ENCODE assay signal across 19 cellular contexts in genomic region chrX:55521687-55522086, GRCh38.
"Had no signal": no experiment of that assay in that cellular context is flagged by ENCODE, and none has a peak within 500 bp of the region (broad histone marks: within the 10 kb centered on the region; RNA-seq: fewer than 3 reads in every experiment).

No MANE protein-coding gene starts in this region.

- H3K9me3 ChIP-seq: pancreas, testis, tibial nerve, upper lobe of left lung had no signal

- H3K36me3 Mint-ChIP-seq: naive thymus-derived CD8-positive, alpha-beta T cell; stimulated activated effector memory CD8-positive, alpha-beta T cell treated with anti-CD3 and anti-CD28 coated beads, Interleukin-12 subunit alpha, Interleukin-12 subunit beta, amount 100 ng/mL, for 72 hours had no signal

- H3K9me3 Mint-ChIP-seq: naive thymus-derived CD8-positive, alpha-beta T cell; stimulated activated effector memory CD8-positive, alpha-beta T cell treated with anti-CD3 and anti-CD28 coated beads, Interleukin-12 subunit alpha, Interleukin-12 subunit beta, amount 100 ng/mL, for 72 hours had no signal

- ATAC-seq: left lobe of liver; naive thymus-derived CD8-positive, alpha-beta T cell; pancreas; sciatic nerve; stimulated activated effector memory CD8-positive, alpha-beta T cell treated with anti-CD3 and anti-CD28 coated beads, Interleukin-12 subunit alpha, Interleukin-12 subunit beta, amount 100 ng/mL, for 72 hours had no signal

- H3K4me3 ChIP-seq: pancreas, smooth muscle cell, testis, tibial nerve, upper lobe of left lung had no signal

- H3K27me3 ChIP-seq: testis, upper lobe of left lung had no signal

- DNase-seq: dorsolateral prefrontal cortex; effector CD4-positive, alpha-beta T cell; mammary epithelial cell; mesendoderm; naive thymus-derived CD8-positive, alpha-beta T cell; nephron progenitor cell; occipital lobe; pancreas; retina; stimulated activated CD4-positive, alpha-beta T cell treated with anti-CD3 and anti-CD28 coated beads, Interleukin-2, amount 100 ng/mL, for 24 hours; stimulated activated CD4-positive, alpha-beta T cell treated with anti-CD3 and anti-CD28 coated beads, Interleukin-4, amount 100 ng/mL, for 24 hours; stimulated activated naive CD4-positive, alpha-beta T cell treated with Interleukin-2 at 50 U/mL for 16 hours; testis had no signal

- H3K4me1 ChIP-seq: pancreas, testis, tibial nerve, upper lobe of left lung had no signal

- H3K27ac Mint-ChIP-seq: naive thymus-derived CD8-positive, alpha-beta T cell; nephron progenitor cell; stimulated activated effector memory CD8-positive, alpha-beta T cell treated with anti-CD3 and anti-CD28 coated beads, Interleukin-12 subunit alpha, Interleukin-12 subunit beta, amount 100 ng/mL, for 72 hours had no signal

- H3K36me3 ChIP-seq: pancreas, tibial nerve, upper lobe of left lung had no signal

- H3K4me1 Mint-ChIP-seq: nephron progenitor cell; stimulated activated effector memory CD8-positive, alpha-beta T cell treated with anti-CD3 and anti-CD28 coated beads, Interleukin-12 subunit alpha, Interleukin-12 subunit beta, amount 100 ng/mL, for 72 hours had no signal

- H3K4me3 Mint-ChIP-seq: nephron progenitor cell; stimulated activated effector memory CD8-positive, alpha-beta T cell treated with anti-CD3 and anti-CD28 coated beads, Interleukin-12 subunit alpha, Interleukin-12 subunit beta, amount 100 ng/mL, for 72 hours had no signal

- H3K27ac ChIP-seq: pancreas, testis, tibial nerve, upper lobe of left lung had no signal
